ENCODE assay signal across 14 cellular contexts in the genomic region with DNA sequence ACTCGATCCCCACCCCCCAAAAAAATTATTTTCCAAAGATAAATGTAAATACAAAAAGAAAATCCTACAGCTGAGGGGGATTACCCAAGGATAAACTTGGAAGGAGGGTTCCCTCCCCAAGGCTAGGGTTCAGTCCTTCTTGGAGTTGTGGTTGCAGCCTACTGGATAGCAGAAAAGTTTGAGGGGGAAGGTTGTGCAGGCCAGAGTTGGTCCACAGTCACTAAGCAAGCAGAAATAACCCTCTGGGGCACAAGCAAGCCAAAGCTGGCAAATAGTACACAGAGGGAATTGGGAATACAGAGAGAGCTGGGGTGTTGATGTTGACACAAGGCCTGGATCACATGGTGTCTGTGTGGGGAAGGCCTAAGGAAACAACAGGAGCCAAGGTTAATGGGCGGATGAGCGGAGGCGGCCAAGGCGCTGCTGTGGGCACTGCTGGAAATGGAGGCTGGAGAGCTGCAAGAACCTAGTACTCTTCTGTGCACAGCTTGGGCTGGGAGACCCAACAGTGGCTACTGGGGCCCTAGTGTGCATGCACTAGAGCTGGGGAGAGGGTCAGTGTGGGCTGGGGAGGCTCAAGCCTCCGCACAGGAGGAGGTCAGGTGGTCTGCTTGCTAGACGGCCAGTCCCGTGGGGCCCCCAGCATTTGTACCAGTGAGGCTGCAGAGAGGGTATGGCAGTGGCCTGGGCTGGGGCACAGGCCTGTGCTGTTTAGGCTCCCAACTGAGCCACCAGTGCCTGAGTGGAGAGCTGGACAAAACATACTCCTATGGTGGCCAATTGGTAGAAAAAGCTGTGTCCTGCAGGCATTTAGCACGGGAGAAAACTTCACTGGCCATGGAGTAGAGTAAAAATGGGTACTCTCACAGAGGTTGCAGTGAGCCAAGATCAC. TPM values are rescaled to one million over a fixed set of nuclear protein-coding genes. Genes with fewer than 3 reads are reported as not detected.
A peak's percentile ranks its signal among the peaks of the same experiment; 100 is the strongest.
DNase-seq lines count a peak whose midpoint lies in the region; ATAC-seq and TF ChIP-seq lines count a peak whose summit lies in the region.
"Had no signal": no experiment of that assay in that cellular context is flagged by ENCODE, and none has a peak within 500 bp of the region (broad histone marks: within the 10 kb centered on the region; RNA-seq: fewer than 3 reads in every experiment).

No MANE protein-coding gene starts in this region.

- H3K4me1 Mint-ChIP-seq in WTC11: peaks cover 26% of the 10 kb centered on the region
- peaks cover 2 to 7% (median 3%) of the 10 kb centered on the region in 7 donors for H3K4me1 Mint-ChIP-seq in naive thymus-derived CD4-positive, alpha-beta T cell

- H3K27me3 Mint-ChIP-seq in WTC11 (ENCODE audit: low read depth): no peaks in the 10 kb centered on the region
- H3K27me3 Mint-ChIP-seq in naive thymus-derived CD4-positive, alpha-beta T cell: no peaks in the 10 kb centered on the region
- H3K27me3 Mint-ChIP-seq: CD8-positive, alpha-beta memory T cell; IgD-negative memory B cell had no signal

- H3K9me3 Mint-ChIP-seq in WTC11: peaks cover 8% of the 10 kb centered on the region; the same call in 1 of the 2 replicates
- H3K9me3 Mint-ChIP-seq in naive thymus-derived CD4-positive, alpha-beta T cell: peaks cover 0 to 10% (median 4%) of the 10 kb centered on the region in 11 donors

- CTCF ChIA-PET in WTC11 (lab: Charles Lee): interaction anchor here (0.7 to 2.6 kb wide), 10 partner anchors 19 to 303 kb away, joined by 3 to 26 read pairs (median 5); no protein-coding TSS in a partner anchor
- CTCF ChIA-PET in naive thymus-derived CD4-positive, alpha-beta T cell (lab: Charles Lee): no interaction called here
- CTCF ChIA-PET in A673 (lab: Charles Lee): no interaction called here

- H3K27ac ChIP-seq in liver (ENCODE audit: low read depth in 1 of 2, low read length in 2 of 2) (peak overlapping the region; percentile 64 to 85), A673 (ENCODE audit: low read depth, low read length, poor library complexity, severe bottlenecking) (no peak overlapping the region)
- H3K27ac ChIP-seq in naive thymus-derived CD4-positive, alpha-beta T cell (ENCODE audit: low read depth, low read length): no peak overlapping the region
- H3K27ac ChIP-seq: BLaER1 had no signal

- no peak overlapping the region for H3K27ac Mint-ChIP-seq in WTC11
- H3K27ac Mint-ChIP-seq in naive thymus-derived CD4-positive, alpha-beta T cell: no peak overlapping the region
- H3K27ac Mint-ChIP-seq: IgD-negative memory B cell had no signal

- 76% methylated on average over 9 of the region's 9 CpGs for WGBS in liver

- peak; percentile 63 for DNase-seq in NCI-H69 (lab: John Stamatoyannopoulos, UW)
- no peak for DNase-seq in WTC11 (ENCODE audit: low spot score)
- DNase-seq in sciatic nerve (ENCODE audit: low spot score): no peak
- DNase-seq in naive thymus-derived CD4-positive, alpha-beta T cell: no peak
- DNase-seq in A673 (ENCODE audit: low spot score): no peak
- no peak for DNase-seq in T-helper 1 cell
- DNase-seq: AML-193; CD8-positive, alpha-beta memory T cell; DND-41; GF-D8 had no signal

- no peaks in the 10 kb centered on the region for H3K27me3 ChIP-seq in liver (ENCODE audit: control insufficient read depth in 4 of 4, insufficient read depth in 4 of 4, low read length in 3 of 4)
- no peaks in the 10 kb centered on the region for H3K27me3 ChIP-seq in naive thymus-derived CD4-positive, alpha-beta T cell (ENCODE audit: control insufficient read depth in 2 of 2, insufficient read depth in 2 of 2, low read length in 2 of 2)
- H3K27me3 ChIP-seq in A673 (replicated peaks; ENCODE audit: insufficient read depth, low read depth, low read length, poor library complexity): no peaks in the 10 kb centered on the region
- H3K27me3 ChIP-seq: BLaER1 had no signal

- no peak overlapping the region for H3K4me3 Mint-ChIP-seq in WTC11
- no peak overlapping the region for H3K4me3 Mint-ChIP-seq in naive thymus-derived CD4-positive, alpha-beta T cell
- H3K4me3 Mint-ChIP-seq: CD8-positive, alpha-beta memory T cell; IgD-negative memory B cell had no signal

- no peak overlapping the region for H3K9ac ChIP-seq in liver (ENCODE audit: low read depth in 1 of 2, low read length in 2 of 2)
- H3K9ac ChIP-seq: BLaER1 had no signal

- POLR2A ChIA-PET in WTC11 (lab: Charles Lee) (no interaction called here), A673 (lab: Charles Lee; ENCODE audit: low non-redundant PET) (no interaction called here)
- POLR2A ChIA-PET in naive thymus-derived CD4-positive, alpha-beta T cell (lab: Charles Lee): interaction anchor here (0.9 kb wide), 1 partner anchor 19 kb away, joined by 3 read pairs; no protein-coding TSS in a partner anchor

- ATAC-seq in WTC11: peak; percentile 24
- ATAC-seq in sciatic nerve: peak; percentile 45
- ATAC-seq in naive thymus-derived CD4-positive, alpha-beta T cell: no peak

- no TSS peak for BruUV-seq in A673 (replicated peaks; lab: Mats Ljungman, UMichigan)

- H3K4me1 ChIP-seq in liver (ENCODE audit: control insufficient read depth in 4 of 4, insufficient read depth in 4 of 4, low read length in 3 of 4) (peaks cover 10 to 17% (median 11%) of the 10 kb centered on the region in 4 donors), A673 (ENCODE audit: insufficient read depth, low read length, poor library complexity, severe bottlenecking) (no peaks in the 10 kb centered on the region)
- H3K4me1 ChIP-seq in naive thymus-derived CD4-positive, alpha-beta T cell (ENCODE audit: control insufficient read depth in 2 of 2, insufficient read depth in 2 of 2, low read length in 2 of 2): peaks cover 1 to 2% of the 10 kb centered on the region in 2 donors
- H3K4me1 ChIP-seq: Caco-2 had no signal

- H3K36me3 ChIP-seq in liver (ENCODE audit: control insufficient read depth in 4 of 4, insufficient read depth in 3 of 4, low read depth in 1 of 4, low read length in 3 of 4): peaks cover 0 to 3% (median under 1%) of the 10 kb centered on the region in 4 donors
- peaks cover 0 to 8% (median 0%) of the 10 kb centered on the region in 3 experiments for H3K36me3 ChIP-seq in naive thymus-derived CD4-positive, alpha-beta T cell (ENCODE audit: control insufficient read depth in 2 of 3, insufficient read depth in 3 of 3, low read length in 3 of 3)
- peaks cover 6% of the 10 kb centered on the region for H3K36me3 ChIP-seq in A673 (ENCODE audit: insufficient read depth, low read length, poor library complexity, severe bottlenecking)

- peaks cover 10% of the 10 kb centered on the region; the same call in 1 of the 2 replicates for H3K36me3 Mint-ChIP-seq in WTC11
- H3K36me3 Mint-ChIP-seq in naive thymus-derived CD4-positive, alpha-beta T cell: peaks cover 6 to 34% (median 29%) of the 10 kb centered on the region in 5 donors

- intact Hi-C loops in sciatic nerve (cut with DNase I) (no loop called here), A673 (cut with micrococcal nuclease; ENCODE audit: unreplicated experiment) (no loop called here)
- intact Hi-C loops in naive thymus-derived CD4-positive, alpha-beta T cell (cut with micrococcal nuclease): no loop called here

- H3K9me3 ChIP-seq in liver (ENCODE audit: control insufficient read depth in 4 of 4, low read length in 3 of 4): peaks cover 0 to 2% (median under 1%) of the 10 kb centered on the region in 4 donors
- peaks cover 0 to 9% (median 0%) of the 10 kb centered on the region in 3 experiments for H3K9me3 ChIP-seq in naive thymus-derived CD4-positive, alpha-beta T cell (ENCODE audit: control insufficient read depth in 2 of 3, low read length in 3 of 3)
- no peaks in the 10 kb centered on the region for H3K9me3 ChIP-seq in A673 (ENCODE audit: low read depth, low read length, poor library complexity, severe bottlenecking)
- H3K9me3 ChIP-seq: BLaER1, Caco-2 had no signal

- TF ChIP-seq CTCF in WTC11 (IDR thresholded peaks at IDR 0.05): no peak
- no peak for TF ChIP-seq CTCF in liver (IDR thresholded peaks at IDR 0.05; ENCODE audit: low read depth, low read length, missing input control)
- no peak for TF ChIP-seq CTCF in A673 (conservative IDR thresholded peaks at IDR 0.05; ENCODE audit: low read depth, low read length)

- no peak overlapping the region for H3K4me3 ChIP-seq in liver (ENCODE audit: low read depth in 1 of 3, low read length in 3 of 3)
- H3K4me3 ChIP-seq in naive thymus-derived CD4-positive, alpha-beta T cell (ENCODE audit: low read length): no peak overlapping the region
- H3K4me3 ChIP-seq in A673 (ENCODE audit: low read depth, low read length, poor library complexity, severe bottlenecking): no peak overlapping the region
- H3K4me3 ChIP-seq: BLaER1 had no signal

- TF ChIP-seq RAD21 in liver (IDR thresholded peaks at IDR 0.05): no peak

TF ChIP-seq in WTC11, 78 proteins besides CTCF, POLR2A, EP300 and RAD21:
- TF ChIP-seq, protein P1, sequence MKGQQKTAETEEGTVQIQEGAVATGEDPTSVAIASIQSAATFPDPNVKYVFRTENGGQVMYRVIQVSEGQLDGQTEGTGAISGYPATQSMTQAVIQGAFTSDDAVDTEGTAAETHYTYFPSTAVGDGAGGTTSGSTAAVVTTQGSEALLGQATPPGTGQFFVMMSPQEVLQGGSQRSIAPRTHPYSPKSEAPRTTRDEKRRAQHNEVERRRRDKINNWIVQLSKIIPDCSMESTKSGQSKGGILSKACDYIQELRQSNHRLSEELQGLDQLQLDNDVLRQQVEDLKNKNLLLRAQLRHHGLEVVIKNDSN (CRISPR knock-in tag; IDR thresholded peaks at IDR 0.05): no peak
- peak; percentile 64; the same call in 1 of the 2 replicates for TF ChIP-seq GABPB1 (CRISPR knock-in tag; IDR thresholded peaks at IDR 0.05)

RNA-seq across cellular contexts. Expression of a gene that starts 5.5 kb away (rescaled TPM):
- total RNA-seq in WTC11 (2021) (489 to 539 TPM (median 498 TPM) in 3 replicates), liver (100 to 1,000 TPM in 1 of 2 donors, 10 to 100 TPM in 1; 42.3 to 111 TPM), sciatic nerve (64.3 TPM), A673 (2021) (493 and 522 TPM in 2 replicates)
- polyA plus RNA-seq in liver: 10 to 100 TPM; 65.3 to 79.9 TPM
- 100 to 1,000 TPM in 3 of 5 experiments, 10 to 100 TPM in 2; 83.5 to 323 (median 118) TPM for total RNA-seq in naive thymus-derived CD4-positive, alpha-beta T cell
- 100 to 1,000 TPM; 230 to 231 TPM for polyA plus RNA-seq in naive thymus-derived CD4-positive, alpha-beta T cell

RNA-seq across cellular contexts. Expression of a gene that starts 32.6 kb away (rescaled TPM):
- 5.0 to 7.6 TPM (median 6.3 TPM) in 3 replicates for total RNA-seq in WTC11 (2021)
- total RNA-seq in liver: 10 to 100 TPM in 1 of 2 donors, 1 to 10 TPM in 1; 4.8 to 10.5 TPM
- 1 to 10 TPM; 3.3 to 3.6 TPM for polyA plus RNA-seq in liver
- 16.3 TPM for total RNA-seq in sciatic nerve
- 10 to 100 TPM in 4 of 5 experiments, 1 to 10 TPM in 1; 7.5 to 14.4 (median 11.8) TPM for total RNA-seq in naive thymus-derived CD4-positive, alpha-beta T cell
- polyA plus RNA-seq in naive thymus-derived CD4-positive, alpha-beta T cell: 1 to 10 TPM; 3.7 to 8.8 TPM
- total RNA-seq in A673 (2021): 13.8 and 16.2 TPM in 2 replicates

Comparison
In these comparisons a context has a peak if more than half of its experiments do, and no peak if none do; other contexts are left out.
1. H3K27ac ChIP-seq: peak in liver (2 of 2); none in naive thymus-derived CD4-positive, alpha-beta T cell (single experiment) and A673 (single experiment).